In the genomic region with DNA sequence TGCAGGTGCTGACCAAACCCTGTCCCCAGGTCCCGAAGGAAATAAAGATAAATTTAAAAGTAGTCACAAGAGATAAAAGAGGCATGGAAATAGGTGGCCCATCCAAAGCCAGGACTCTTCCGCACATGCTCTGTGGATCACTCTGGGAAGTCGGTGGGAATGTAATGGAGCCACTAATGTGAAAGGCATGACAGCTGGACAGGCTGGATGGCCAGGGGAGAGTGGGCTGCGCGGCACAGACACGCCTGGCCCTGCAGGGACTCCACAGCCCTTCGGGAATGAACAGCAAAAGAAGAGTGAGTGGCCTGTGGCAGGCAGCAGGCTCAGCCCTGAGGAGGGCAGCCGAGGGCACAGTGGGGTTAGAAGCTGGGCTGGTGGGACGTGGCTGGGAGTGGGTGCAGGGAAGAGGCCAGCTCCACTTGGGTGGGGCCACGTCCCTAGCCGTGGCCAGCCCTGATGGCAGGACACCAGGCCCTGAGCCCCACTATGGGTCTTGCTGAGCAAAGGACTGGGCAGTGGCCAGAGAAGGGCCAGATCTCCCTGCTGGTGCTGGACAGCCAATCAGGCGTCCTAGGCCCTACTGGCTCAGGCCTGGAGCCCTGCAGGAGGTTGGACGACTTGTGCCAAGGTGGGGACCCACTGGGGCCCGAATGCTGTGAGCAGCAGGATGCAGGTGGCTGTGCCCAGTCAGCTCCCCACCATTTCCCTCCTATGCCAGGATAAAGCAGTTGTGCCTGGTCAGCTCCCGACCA, we compare ENCODE assay signal across 11 cellular contexts. TPM values are rescaled to one million over a fixed set of nuclear protein-coding genes. Genes with fewer than 3 reads are reported as not detected.
DNase-seq lines count a peak whose midpoint lies in the region; ATAC-seq and TF ChIP-seq lines count a peak whose summit lies in the region.
"Had no signal": no experiment of that assay in that cellular context is flagged by ENCODE, and none has a peak within 500 bp of the region (broad histone marks: within the 10 kb centered on the region; RNA-seq: fewer than 3 reads in every experiment).

No MANE protein-coding gene starts in this region.

- H3K36me3 ChIP-seq in Panc1 (ENCODE audit: control insufficient read depth, insufficient read depth, low read length) (no peaks in the 10 kb centered on the region), heart left ventricle (peaks cover 0 to 7% (median 2%) of the 10 kb centered on the region in 9 donors), spleen (peaks cover 0 to 45% (median 0%) of the 10 kb centered on the region in 6 donors)
- H3K36me3 ChIP-seq: gastrocnemius medialis had no signal

- H3K9me3 ChIP-seq in Panc1 (ENCODE audit: control insufficient read depth, insufficient read depth, low read depth, low read length) (no peaks in the 10 kb centered on the region), heart left ventricle (no peaks in the 10 kb centered on the region), spleen (no peaks in the 10 kb centered on the region)
- H3K9me3 ChIP-seq: gastrocnemius medialis had no signal

- intact Hi-C loops in Panc1 (cut with micrococcal nuclease; ENCODE audit: unreplicated experiment) (no loop called here), heart left ventricle (cut with DNase I) (no loop called here), spleen (cut with DNase I; ENCODE audit: low total_unique reads) (no loop called here)

- TF ChIP-seq POLR2A in heart left ventricle (IDR thresholded peaks at IDR 0.05) (no peak), spleen (IDR thresholded peaks at IDR 0.05) (no peak)

- BruUV-seq in Panc1 (replicated peaks; lab: Mats Ljungman, UMichigan): no TSS peak

- H3K27ac Mint-ChIP-seq in activated CD4-positive, alpha-beta T cell treated with anti-CD3 and anti-CD28 coated beads, Interleukin-2, amount 10 ng/mL, durations not matched to agents 7 days and 5 days: peak overlapping the region; percentile 80

- H3K4me1 ChIP-seq in Panc1 (ENCODE audit: control insufficient read depth, insufficient read depth, low read length) (peaks cover 28% of the 10 kb centered on the region), heart left ventricle (peaks cover 0 to 33% (median 8%) of the 10 kb centered on the region in 12 donors), spleen (peaks cover 4 to 68% (median 26%) of the 10 kb centered on the region in 6 donors)

- no peak overlapping the region for H3K4me3 ChIP-seq in Panc1 (ENCODE audit: low read depth in 2 of 2, low read length in 2 of 2)
- H3K4me3 ChIP-seq in heart left ventricle: no peak overlapping the region
- peak overlapping the region in 1 of 8 donors; percentile 35 for H3K4me3 ChIP-seq in spleen
- H3K4me3 ChIP-seq: gastrocnemius medialis had no signal

- no peak overlapping the region for H3K4me3 Mint-ChIP-seq in activated CD4-positive, alpha-beta T cell treated with anti-CD3 and anti-CD28 coated beads, Interleukin-2, amount 10 ng/mL, durations not matched to agents 7 days and 5 days

- POLR2A ChIA-PET in activated CD4-positive, alpha-beta T cell treated with anti-CD3 and anti-CD28 coated beads, Interleukin-2, amount 10 ng/mL, durations not matched to agents 7 days and 5 days (lab: Charles Lee): no interaction called here
- POLR2A ChIA-PET in Panc1 (lab: Charles Lee): no interaction called here

- H3K27ac ChIP-seq in Panc1 (ENCODE audit: low read length) (peak overlapping the region; percentile 51; the same call in 1 of the 2 replicates), heart left ventricle (peak overlapping the region in 1 of 12 donors; percentile 83), spleen (peak overlapping the region in 7 of 8 donors; percentile 42 to 86 (median 80))
- H3K27ac ChIP-seq: gastrocnemius medialis had no signal

- peaks cover 3% of the 10 kb centered on the region for H3K36me3 Mint-ChIP-seq in activated CD4-positive, alpha-beta T cell treated with anti-CD3 and anti-CD28 coated beads, Interleukin-2, amount 10 ng/mL, durations not matched to agents 7 days and 5 days (ENCODE audit: low read depth)

- H3K27me3 ChIP-seq in Panc1 (ENCODE audit: control insufficient read depth, insufficient read depth, low read length): no peaks in the 10 kb centered on the region
- no peaks in the 10 kb centered on the region for H3K27me3 ChIP-seq in heart left ventricle
- no peaks in the 10 kb centered on the region for H3K27me3 ChIP-seq in spleen (replicated peaks in 1 of 7)
- H3K27me3 ChIP-seq: gastrocnemius medialis had no signal

- ATAC-seq in Panc1 (no peak), heart left ventricle (no peak)
- ATAC-seq: left colon had no signal

- DNase-seq in activated CD4-positive, alpha-beta T cell treated with anti-CD3 and anti-CD28 coated beads, Interleukin-2, amount 10 ng/mL, durations not matched to agents 7 days and 5 days: no peak
- no peak for DNase-seq in activated CD4-positive, alpha-beta T cell treated with anti-CD3 and anti-CD28 coated beads, Interleukin-2, amount 50 U/mL, for 48 hours
- DNase-seq in Panc1 (ENCODE audit: low read depth, low spot score) (no peak), heart left ventricle (peak in 3 of 5 donors; percentile 9 to 46 (median 23)), spleen (peak; percentile 78), NCI-H128 (lab: John Stamatoyannopoulos, UW; ENCODE audit: unreplicated experiment) (no peak), OCI-M2 (lab: John Stamatoyannopoulos, UW; ENCODE audit: unreplicated experiment) (no peak), GOT3 (lab: John Stamatoyannopoulos, UW) (no peak)
- DNase-seq: gastrocnemius medialis, NCI-H1694 treated with DMSO at 0.1 percent for 48 hours had no signal

- WGBS in heart left ventricle, 4 donors: 84 to 93% (median 89%) methylated on average over 11 to 15 of the region's 15 CpGs
- 80 to 87% (median 85%) methylated on average over 14 to 15 of the region's 15 CpGs for WGBS in spleen, 5 donors

- in situ Hi-C loops in Panc1 (cut with HindIII; ENCODE audit: low pct_unique_long_range_greater_than_20kb, low sequenced_read_pairs): no loop called here

- TF ChIP-seq CTCF in Panc1 (IDR thresholded peaks at IDR 0.05): no peak
- TF ChIP-seq CTCF in heart left ventricle (IDR thresholded peaks at IDR 0.05): no peak
- no peak for TF ChIP-seq CTCF in spleen (IDR thresholded peaks at IDR 0.05 in 8 of 11, conservative IDR thresholded peaks at IDR 0.05 in 3 of 11)

- CTCF ChIA-PET in activated CD4-positive, alpha-beta T cell treated with anti-CD3 and anti-CD28 coated beads, Interleukin-2, amount 10 ng/mL, durations not matched to agents 7 days and 5 days (lab: Charles Lee): interaction anchor here (1.1 to 1.4 kb wide), 3 partner anchors 11 to 156 kb away, joined by 3 to 5 read pairs (median 4); no protein-coding TSS in a partner anchor
- CTCF ChIA-PET in Panc1 (lab: Charles Lee): interaction anchor here (0.8 kb wide), 1 partner anchor 17 kb away, joined by 3 read pairs; no protein-coding TSS in a partner anchor

- no peaks in the 10 kb centered on the region for H3K27me3 Mint-ChIP-seq in activated CD4-positive, alpha-beta T cell treated with anti-CD3 and anti-CD28 coated beads, Interleukin-2, amount 10 ng/mL, durations not matched to agents 7 days and 5 days

- H3K4me1 Mint-ChIP-seq in activated CD4-positive, alpha-beta T cell treated with anti-CD3 and anti-CD28 coated beads, Interleukin-2, amount 10 ng/mL, durations not matched to agents 7 days and 5 days: peaks cover 34% of the 10 kb centered on the region

- no peaks in the 10 kb centered on the region for H3K9me3 Mint-ChIP-seq in activated CD4-positive, alpha-beta T cell treated with anti-CD3 and anti-CD28 coated beads, Interleukin-2, amount 10 ng/mL, durations not matched to agents 7 days and 5 days

RNA-seq across cellular contexts. Expression of a gene that starts 31.3 kb away (rescaled TPM):
- 1 to 10 TPM; 5.3 to 7.3 TPM for total RNA-seq in activated CD4-positive, alpha-beta T cell treated with anti-CD3 and anti-CD28 coated beads, Interleukin-2, amount 10 ng/mL, durations not matched to agents 7 days and 5 days
- 12.2 TPM for total RNA-seq in Panc1 (2021; ENCODE audit: unreplicated experiment)
- 10.2 TPM for polyA plus RNA-seq in Panc1 (2012; ENCODE audit: insufficient read length)
- total RNA-seq in heart left ventricle: 1 to 10 TPM; 1.9 to 3.7 (median 2.4) TPM
- 1 to 10 TPM; 1.6 to 9.2 TPM for polyA plus RNA-seq in heart left ventricle
- total RNA-seq in spleen: 1 to 10 TPM; 5.7 to 8.1 (median 7.9) TPM
- 10 to 100 TPM in 2 of 3 donors, 1 to 10 TPM in 1; 7.7 to 10.4 (median 10.1) TPM for polyA plus RNA-seq in spleen

RNA-seq across cellular contexts. Expression of a gene that starts 31.3 kb away (rescaled TPM):
- 10 to 100 TPM; 21.4 to 21.5 TPM for total RNA-seq in activated CD4-positive, alpha-beta T cell treated with anti-CD3 and anti-CD28 coated beads, Interleukin-2, amount 10 ng/mL, durations not matched to agents 7 days and 5 days
- 26.7 TPM for total RNA-seq in Panc1 (2021; ENCODE audit: unreplicated experiment)
- 22.5 TPM for polyA plus RNA-seq in Panc1 (2012; ENCODE audit: insufficient read length)
- 10 to 100 TPM in 3 of 9 donors, 1 to 10 TPM in 6; 5.1 to 11.6 (median 7.7) TPM for total RNA-seq in heart left ventricle
- 1 to 10 TPM; 4.6 to 4.9 TPM for polyA plus RNA-seq in heart left ventricle
- total RNA-seq in spleen: 10 to 100 TPM; 17.0 to 22.9 (median 18.8) TPM
- 10 to 100 TPM in 2 of 3 donors, 1 to 10 TPM in 1; 8.3 to 13.4 (median 10.8) TPM for polyA plus RNA-seq in spleen

RNA-seq across cellular contexts. Expression of a gene that starts 55.6 kb away (rescaled TPM):
- total RNA-seq in activated CD4-positive, alpha-beta T cell treated with anti-CD3 and anti-CD28 coated beads, Interleukin-2, amount 10 ng/mL, durations not matched to agents 7 days and 5 days: 10 to 100 TPM; 71.8 to 74.8 TPM
- 108 TPM for total RNA-seq in Panc1 (2021; ENCODE audit: unreplicated experiment)
- polyA plus RNA-seq in Panc1 (2012; ENCODE audit: insufficient read length): 251 TPM
- 100 to 1,000 TPM in 8 of 9 donors, 10 to 100 TPM in 1; 69.7 to 195 (median 119) TPM for total RNA-seq in heart left ventricle
- 100 to 1,000 TPM in 1 of 2 donors, 10 to 100 TPM in 1; 84.7 to 249 TPM for polyA plus RNA-seq in heart left ventricle
- 100 to 1,000 TPM in 5 of 7 donors, 10 to 100 TPM in 2; 86.4 to 216 (median 116) TPM for total RNA-seq in spleen
- 10 to 100 TPM; 63.5 to 98.0 (median 86.1) TPM for polyA plus RNA-seq in spleen

RNA-seq across cellular contexts. Expression of a gene that starts 55.6 kb away (rescaled TPM):
- 10 to 100 TPM; 19.3 to 21.9 TPM for total RNA-seq in activated CD4-positive, alpha-beta T cell treated with anti-CD3 and anti-CD28 coated beads, Interleukin-2, amount 10 ng/mL, durations not matched to agents 7 days and 5 days
- total RNA-seq in Panc1 (2021; ENCODE audit: unreplicated experiment): 29.5 TPM
- 38.4 TPM for polyA plus RNA-seq in Panc1 (2012; ENCODE audit: insufficient read length)
- 10 to 100 TPM; 23.5 to 42.5 (median 33.5) TPM for total RNA-seq in heart left ventricle
- polyA plus RNA-seq in heart left ventricle: 10 to 100 TPM; 23.4 to 60.2 TPM
- 10 to 100 TPM; 21.6 to 44.8 (median 34.9) TPM for total RNA-seq in spleen
- polyA plus RNA-seq in spleen: 10 to 100 TPM; 23.3 to 45.9 (median 45.0) TPM

Comparison
In these comparisons a context has a peak if more than half of its experiments do, and no peak if none do; other contexts are left out.
1. DNase-seq: peak in heart left ventricle (3 of 5) and spleen (single experiment); none in activated CD4-positive, alpha-beta T cell treated with anti-CD3 and anti-CD28 coated beads, Interleukin-2, amount 10 ng/mL, durations not matched to agents 7 days and 5 days (single experiment), activated CD4-positive, alpha-beta T cell treated with anti-CD3 and anti-CD28 coated beads, Interleukin-2, amount 50 U/mL, for 48 hours (0 of 2), Panc1 (single experiment), NCI-H128 (single experiment), OCI-M2 (single experiment) and GOT3 (single experiment).